8 cellular contexts compared by ENCODE assay signal in the genomic region with DNA sequence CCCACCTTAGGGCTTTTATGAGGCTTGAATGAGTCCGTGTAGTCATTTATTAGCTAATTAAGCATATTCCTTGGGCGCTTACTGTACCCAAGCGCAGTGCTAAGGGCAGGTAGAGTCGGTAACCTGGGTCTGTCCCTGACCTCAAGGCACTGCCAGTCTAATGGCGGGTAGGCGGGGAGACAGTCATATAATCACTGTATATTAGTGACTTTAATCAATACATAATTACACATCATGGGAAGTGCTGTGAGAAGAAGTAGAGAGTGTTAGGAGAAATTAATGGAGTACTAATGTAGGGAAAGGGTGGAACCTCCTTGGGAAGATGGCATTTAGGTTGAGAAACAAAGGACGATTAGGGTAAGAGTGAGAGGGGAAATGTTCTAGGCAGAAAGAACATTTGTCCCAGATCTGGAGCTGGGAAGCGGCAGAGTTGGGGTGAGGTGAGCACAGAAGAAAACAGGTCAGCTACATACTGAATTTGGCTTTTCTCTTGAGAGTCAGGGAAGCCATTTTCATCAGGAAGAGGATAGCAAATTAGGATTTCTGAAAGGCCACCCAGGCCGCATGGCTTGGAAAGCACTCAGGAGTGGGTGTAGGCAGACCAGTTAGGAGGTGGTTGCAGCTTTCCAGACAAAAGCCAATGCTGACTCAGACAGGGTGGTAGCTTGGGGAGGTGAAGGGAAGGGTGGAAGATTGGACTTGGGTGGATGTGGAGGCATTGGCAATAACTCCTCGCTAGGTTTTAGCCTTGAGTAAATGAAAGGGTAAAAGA. TPM values are rescaled to one million over a fixed set of nuclear protein-coding genes. Genes with fewer than 3 reads are reported as not detected.
A peak's percentile ranks its signal among the peaks of the same experiment; 100 is the strongest.
DNase-seq lines count a peak whose midpoint lies in the region; ATAC-seq and TF ChIP-seq lines count a peak whose summit lies in the region.

No MANE protein-coding gene starts in this region.

- H3K27me3 ChIP-seq in heart left ventricle (no peaks in the 10 kb centered on the region), lower lobe of right lung (ENCODE audit: low read depth) (peaks cover 3% of the 10 kb centered on the region), upper lobe of right lung (no peaks in the 10 kb centered on the region)

- ATAC-seq in heart left ventricle (peak in 1 of 4 donors; percentile 5), lower lobe of right lung (peak in 1 of 2 donors; percentile 0), upper lobe of right lung (no peak), GM21737 (IDR thresholded peaks at IDR 0.05; ENCODE audit: unreplicated experiment) (no peak)

- WGBS in heart left ventricle, 4 donors = 41 to 51% (median 44%) methylated on average over 10 of the region's 10 CpGs

- intact Hi-C loops in heart left ventricle (cut with DNase I) = loop anchor here in 4 of 10 donors (2.0 to 10.0 kb wide), 4 partner anchors 124 to 336 kb away; a partner anchor contains a TSS
- intact Hi-C loops in cardiac septum (cut with DNase I) = loop anchor here (5.0 kb wide), 2 partner anchors 141 to 241 kb away; a partner anchor contains a TSS
- intact Hi-C loops in lower lobe of right lung (cut with DNase I) = no loop called here
- intact Hi-C loops in upper lobe of right lung (cut with DNase I) = loop anchor here (5.0 kb wide), 1 partner anchor 261 kb away; no protein-coding TSS in a partner anchor

- TF ChIP-seq CTCF in heart left ventricle (IDR thresholded peaks at IDR 0.05) = no peak
- TF ChIP-seq CTCF in lower lobe of right lung (IDR thresholded peaks at IDR 0.05) = no peak
- TF ChIP-seq CTCF in upper lobe of right lung (IDR thresholded peaks at IDR 0.05) = no peak

- TF ChIP-seq POLR2A in heart left ventricle (IDR thresholded peaks at IDR 0.05) = no peak

- DNase-seq in heart left ventricle = peak in 1 of 5 donors; percentile 12
- no peak for DNase-seq in cardiac septum (ENCODE audit: low spot score)
- no peak for DNase-seq in lower lobe of right lung
- DNase-seq in upper lobe of right lung = no peak
- no peak for DNase-seq in HT-29 (ENCODE audit: low spot score)
- no peak for DNase-seq in NCI-H146 treated with DMSO at 0.1 percent for 48 hours (lab: John Stamatoyannopoulos, UW; ENCODE audit: unreplicated experiment)

- H3K9me3 ChIP-seq in heart left ventricle (no peaks in the 10 kb centered on the region), lower lobe of right lung (no peaks in the 10 kb centered on the region), upper lobe of right lung (no peaks in the 10 kb centered on the region)

- H3K4me1 ChIP-seq in heart left ventricle = peaks cover 3 to 42% (median 34%) of the 10 kb centered on the region in 12 donors
- peaks cover 40% of the 10 kb centered on the region for H3K4me1 ChIP-seq in lower lobe of right lung
- peaks cover 27% of the 10 kb centered on the region for H3K4me1 ChIP-seq in upper lobe of right lung

- H3K4me3 ChIP-seq in heart left ventricle = peak overlapping the region; percentile 76 to 100 (median 94)
- peak overlapping the region; percentile 74 for H3K4me3 ChIP-seq in lower lobe of right lung
- peak overlapping the region; percentile 90 for H3K4me3 ChIP-seq in upper lobe of right lung

- H3K27ac ChIP-seq in heart left ventricle (peak overlapping the region in 11 of 12 donors; percentile 87 to 100 (median 98)), angular gyrus (ENCODE audit: low read depth, low read length) (peak overlapping the region; percentile 99), lower lobe of right lung (peak overlapping the region; percentile 97), upper lobe of right lung (peak overlapping the region; percentile 100)

- H3K36me3 ChIP-seq in heart left ventricle (no peaks in the 10 kb centered on the region), lower lobe of right lung (no peaks in the 10 kb centered on the region), upper lobe of right lung (no peaks in the 10 kb centered on the region)

RNA-seq across cellular contexts. Expression of a gene that starts 1.0 kb away (rescaled TPM):
- total RNA-seq in heart left ventricle = 10 to 100 TPM; 67.1 to 95.8 (median 81.7) TPM
- polyA plus RNA-seq in heart left ventricle = 10 to 100 TPM; 66.7 to 99.5 TPM
- 89.3 TPM for total RNA-seq in cardiac septum
- 66.8 TPM for total RNA-seq in lower lobe of right lung
- 74.8 TPM for total RNA-seq in upper lobe of right lung
- total RNA-seq in HT-29 (2014; rRNA removed; shearing (Covaris generic)) = 108 and 115 TPM in 2 replicates

RNA-seq across cellular contexts. Expression of a gene that starts 7.6 kb away (rescaled TPM):
- total RNA-seq in heart left ventricle (1 to 10 TPM in 1 of 9 donors, under 1 TPM in 3, not detected in 5; 0.24 to 4.6 (median 0.57) TPM), cardiac septum (not detected), lower lobe of right lung (0.83 TPM), upper lobe of right lung (0.43 TPM)
- polyA plus RNA-seq in heart left ventricle = 1 to 10 TPM in 1 of 2 donors, under 1 TPM in 1; 0.23 to 1.1 TPM
- total RNA-seq in HT-29 (2014; rRNA removed; shearing (Covaris generic)) = 2.1 TPM in 1 of 2 replicates, not detected in the other
